ENCODE assay signal across 24 cellular contexts in genomic region chr3:13425692-13426091, GRCh38. TPM values are rescaled to one million over a fixed set of nuclear protein-coding genes. Genes with fewer than 3 reads are reported as not detected.
"Had no signal": no experiment of that assay in that cellular context is flagged by ENCODE, and none has a peak within 500 bp of the region (broad histone marks: within the 10 kb centered on the region; RNA-seq: fewer than 3 reads in every experiment).

No MANE protein-coding gene starts in this region.

- H3K4me1 ChIP-seq: gastrocnemius medialis, vagina had no signal

- H3K9me3 ChIP-seq: esophagus squamous epithelium, gastrocnemius medialis, thoracic aorta, vagina had no signal

- H3K27ac ChIP-seq: coronary artery, esophagus squamous epithelium, gastrocnemius medialis, thoracic aorta, vagina, WERI-Rb-1 had no signal

- H3K4me3 ChIP-seq: coronary artery, esophagus squamous epithelium, gastrocnemius medialis, thoracic aorta, vagina had no signal

- H3K9me3 Mint-ChIP-seq: type B pancreatic cell had no signal

- H3K27me3 Mint-ChIP-seq: activated CD8-positive, alpha-beta memory T cell treated with anti-CD3 and anti-CD28 coated beads, Interleukin-2, amount 10 ng/mL, durations not matched to agents 7 days and 5 days had no signal

- H3K27ac Mint-ChIP-seq: activated CD8-positive, alpha-beta memory T cell treated with anti-CD3 and anti-CD28 coated beads, Interleukin-2, amount 10 ng/mL, durations not matched to agents 7 days and 5 days; endodermal cell; nephron progenitor cell; type B pancreatic cell had no signal

- DNase-seq: activated CD4-positive, alpha-beta T cell treated with anti-CD3 and anti-CD28 coated beads for 1 hour; activated CD4-positive, alpha-beta T cell treated with anti-CD3 and anti-CD28 coated beads, Interleukin-2, amount 50 U/mL, for 4 hours; activated CD8-positive, alpha-beta memory T cell treated with anti-CD3 and anti-CD28 coated beads, Interleukin-2, amount 10 ng/mL, durations not matched to agents 7 days and 5 days; amygdala; endodermal cell; esophagus squamous epithelium; gastrocnemius medialis; head of caudate nucleus; left ventricle myocardium superior; mammary epithelial cell; midbrain; nephron progenitor cell; occipital lobe; posterior cingulate gyrus; stimulated activated CD4-positive, alpha-beta T cell treated with anti-CD3 and anti-CD28 coated beads, Interleukin-15, amount 100 ng/mL, for 24 hours; stimulated activated naive CD4-positive, alpha-beta T cell treated with Interleukin-2 at 50 U/mL for 16 hours; SW 1271; WERI-Rb-1 had no signal

- H3K36me3 Mint-ChIP-seq: type B pancreatic cell had no signal

- H3K36me3 ChIP-seq: esophagus squamous epithelium, gastrocnemius medialis, thoracic aorta, vagina, WERI-Rb-1 had no signal

- H3K4me3 Mint-ChIP-seq: activated CD8-positive, alpha-beta memory T cell treated with anti-CD3 and anti-CD28 coated beads, Interleukin-2, amount 10 ng/mL, durations not matched to agents 7 days and 5 days; endodermal cell; nephron progenitor cell; type B pancreatic cell had no signal

- ATAC-seq: activated CD8-positive, alpha-beta memory T cell treated with anti-CD3 and anti-CD28 coated beads, Interleukin-2, amount 10 ng/mL, durations not matched to agents 7 days and 5 days; gastrocnemius medialis; left ventricle myocardium superior; sciatic nerve had no signal

- H3K27me3 ChIP-seq: gastrocnemius medialis, vagina had no signal

RNA-seq across cellular contexts. Expression of gene NUP210, which starts 5.6 kb away (rescaled TPM):
- total RNA-seq: bronchial epithelial cell had no signal
